Comparison of ENCODE assay signal across 2 cellular contexts in genomic region chr1:207081806-207082205, GRCh38.
A peak's percentile ranks its signal among the peaks of the same experiment; 100 is the strongest.
TF ChIP-seq lines count a peak whose summit lies in the region.

No MANE protein-coding gene starts in this region.

TF ChIP-seq in A549, 52 proteins besides CTCF, POLR2A, EP300 and RAD21:
- TF ChIP-seq MAFK (IDR thresholded peaks at IDR 0.05; ENCODE audit: partially characterized antibody) (peak; percentile 89), NPAS2 (CRISPR knock-in tag; IDR thresholded peaks at IDR 0.05; ENCODE audit: borderline replicate concordance) (no peak)

TF ChIP-seq in K562, 482 proteins besides CTCF, POLR2A, EP300 and RAD21 (continues in another document):
- TF ChIP-seq TSC22D4 (tag; IDR thresholded peaks at IDR 0.05) (no peak), ZNF407 (IDR thresholded peaks at IDR 0.05; ENCODE audit: low read depth) (no peak), ZNF197 (CRISPR knock-in tag; IDR thresholded peaks at IDR 0.05; ENCODE audit: low read depth) (no peak), NFIX (CRISPR knock-in tag; IDR thresholded peaks at IDR 0.05; ENCODE audit: low read depth) (no peak), BMI1 (IDR thresholded peaks at IDR 0.05; ENCODE audit: low read length) (no peak), ZNF395 (CRISPR knock-in tag; IDR thresholded peaks at IDR 0.05) (no peak), MAFF (IDR thresholded peaks at IDR 0.05; ENCODE audit: low read length) (peak; percentile 59), XRCC3 (IDR thresholded peaks at IDR 0.05) (no peak), TARDBP (IDR thresholded peaks at IDR 0.05) (no peak), MBD1 (CRISPR knock-in tag; IDR thresholded peaks at IDR 0.05) (no peak), FOXP1 (CRISPR knock-in tag; IDR thresholded peaks at IDR 0.05) (no peak), MYC (IDR thresholded peaks at IDR 0.05; ENCODE audit: low read depth, low read length) (no peak), MYC (CRISPR knock-in tag; IDR thresholded peaks at IDR 0.05; ENCODE audit: borderline replicate concordance, low read depth) (no peak), KDM1A (IDR thresholded peaks at IDR 0.05) (no peak), FOXO4 (CRISPR knock-in tag; IDR thresholded peaks at IDR 0.05) (no peak), MAFK (IDR thresholded peaks at IDR 0.05; ENCODE audit: low read length) (peak; percentile 44; the same call in 1 of the 2 replicates), HDAC8 (tag; IDR thresholded peaks at IDR 0.05) (no peak), ARNT (IDR thresholded peaks at IDR 0.05) (no peak), E2F5 (CRISPR knock-in tag; IDR thresholded peaks at IDR 0.05) (no peak), POU5F1 (IDR thresholded peaks at IDR 0.05; ENCODE audit: borderline replicate concordance, low read depth, low read length, partially characterized antibody) (no peak), ZNF444 (CRISPR knock-in tag; IDR thresholded peaks at IDR 0.05) (no peak), MAFG (tag; conservative IDR thresholded peaks at IDR 0.05) (peak; percentile 67), TOE1 (IDR thresholded peaks at IDR 0.05; ENCODE audit: borderline replicate concordance) (no peak), TOE1 (CRISPR knock-in tag; IDR thresholded peaks at IDR 0.05; ENCODE audit: borderline replicate concordance, low read depth) (no peak), E2F1 (CRISPR knock-in tag; IDR thresholded peaks at IDR 0.05) (no peak), CREB5 (CRISPR knock-in tag; IDR thresholded peaks at IDR 0.05) (no peak), CHAMP1 (IDR thresholded peaks at IDR 0.05) (no peak), FOXA3 (CRISPR knock-in tag; conservative IDR thresholded peaks at IDR 0.05 in 1 of 2, IDR thresholded peaks at IDR 0.05 in 1 of 2) (no peak), ZNF436 (CRISPR knock-in tag; IDR thresholded peaks at IDR 0.05) (no peak), SAFB2 (IDR thresholded peaks at IDR 0.05; ENCODE audit: borderline replicate concordance, low read depth, low read length, severe bottlenecking) (no peak), ZNF551 (CRISPR knock-in tag; IDR thresholded peaks at IDR 0.05) (no peak), POLR2AphosphoS2 (IDR thresholded peaks at IDR 0.05; ENCODE audit: low read length) (no peak), RERE (CRISPR knock-in tag; IDR thresholded peaks at IDR 0.05; ENCODE audit: borderline replicate concordance) (no peak)
